ENCODE assay signal across 15 cellular contexts in the genomic region with DNA sequence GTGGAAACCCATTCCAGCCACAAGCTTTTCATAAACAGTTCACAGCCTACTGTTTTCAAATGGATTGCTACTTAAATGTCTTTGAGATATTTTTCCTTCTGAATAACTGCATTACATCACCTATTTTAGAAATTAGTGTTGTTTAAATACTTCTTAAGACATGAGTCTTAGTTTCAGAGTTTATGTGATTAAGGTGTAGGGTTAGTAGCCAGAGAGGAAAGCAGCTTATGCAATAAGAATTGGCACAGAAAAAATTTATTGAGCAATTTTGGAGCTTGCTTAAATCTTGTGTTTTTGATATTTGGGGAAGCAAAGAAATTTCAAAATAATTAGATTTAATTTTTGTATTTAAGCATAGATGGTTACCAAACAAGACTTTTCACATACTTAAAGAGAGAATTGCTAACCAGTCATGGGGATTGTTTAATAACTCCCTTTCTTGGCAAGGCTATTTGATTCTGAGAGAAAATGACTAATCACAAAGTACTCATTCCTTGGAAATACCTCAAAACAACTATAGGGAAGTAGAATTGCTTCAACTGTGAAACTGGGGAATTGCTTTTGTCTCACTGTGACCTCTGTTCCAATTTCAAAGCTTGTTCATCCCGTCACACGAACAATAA.
DNase-seq lines count a peak whose midpoint lies in the region; ATAC-seq and TF ChIP-seq lines count a peak whose summit lies in the region.
"Had no signal": no experiment of that assay in that cellular context is flagged by ENCODE, and none has a peak within 500 bp of the region (broad histone marks: within the 10 kb centered on the region; RNA-seq: fewer than 3 reads in every experiment).

No MANE protein-coding gene starts in this region.

- peaks cover 15% of the 10 kb centered on the region for H3K9me3 Mint-ChIP-seq in T-helper 2 cell treated with Interferon-gamma antibody and Interleukin-4, amounts not matched to agents 5 μg/mL and 100 μg/mL, for 36 hours
- peaks cover 24% of the 10 kb centered on the region for H3K9me3 Mint-ChIP-seq in activated T-cell treated with anti-CD3 and anti-CD28 coated beads, Interleukin-2, amount 50 U/mL, for 24 hours
- H3K9me3 Mint-ChIP-seq: mesothelial cell of epicardium had no signal

- no peaks in the 10 kb centered on the region for H3K4me1 Mint-ChIP-seq in T-helper 2 cell treated with Interferon-gamma antibody and Interleukin-4, amounts not matched to agents 5 μg/mL and 100 μg/mL, for 36 hours (ENCODE audit: low read depth)
- H3K4me1 Mint-ChIP-seq in activated T-cell treated with anti-CD3 and anti-CD28 coated beads, Interleukin-2, amount 50 U/mL, for 24 hours (ENCODE audit: low read depth): no peaks in the 10 kb centered on the region
- H3K4me1 Mint-ChIP-seq: mesothelial cell of epicardium had no signal

- no peaks in the 10 kb centered on the region for H3K36me3 Mint-ChIP-seq in T-helper 2 cell treated with Interferon-gamma antibody and Interleukin-4, amounts not matched to agents 5 μg/mL and 100 μg/mL, for 36 hours (ENCODE audit: low read depth)
- H3K36me3 Mint-ChIP-seq in activated T-cell treated with anti-CD3 and anti-CD28 coated beads, Interleukin-2, amount 50 U/mL, for 24 hours (ENCODE audit: low read depth): no peaks in the 10 kb centered on the region
- H3K36me3 Mint-ChIP-seq: mesothelial cell of epicardium had no signal

- no peaks in the 10 kb centered on the region for H3K27me3 ChIP-seq in foreskin keratinocyte
- H3K27me3 ChIP-seq: stomach had no signal

- no peak overlapping the region for H3K27ac ChIP-seq in foreskin keratinocyte

- DNase-seq in ACHN: peak; percentile 1
- peak; percentile 49 for DNase-seq in NCI-H226
- DNase-seq in astrocyte of the hippocampus (ENCODE audit: low read depth, low spot score): peak; percentile 63
- DNase-seq in foreskin keratinocyte: peak; percentile 44 to 65
- no peak for DNase-seq in T-helper 2 cell treated with Interferon-gamma antibody and Interleukin-4, amounts not matched to agents 5 μg/mL and 100 μg/mL, for 36 hours (ENCODE audit: low spot score)
- DNase-seq in activated T-cell treated with anti-CD3 and anti-CD28 coated beads, Interleukin-2, amount 50 U/mL, for 24 hours: no peak
- DNase-seq: dermis blood vessel endothelial cell, GDM1, NCI-H1105 treated with DMSO at 0.1 percent for 48 hours, NCI-H526, stomach had no signal

- H3K4me1 ChIP-seq in foreskin keratinocyte: peaks cover 3% of the 10 kb centered on the region

- in situ Hi-C loops in ACHN (cut with HindIII; ENCODE audit: low pct_ligation_motif_present, low pct_unique_long_range_greater_than_20kb, low sequenced_read_pairs): no loop called here

- ATAC-seq in foreskin keratinocyte: peak; percentile 79
- no peak for ATAC-seq in HG02973 (IDR thresholded peaks at IDR 0.05; ENCODE audit: unreplicated experiment)
- no peak for ATAC-seq in GM19395 (IDR thresholded peaks at IDR 0.05; ENCODE audit: unreplicated experiment)
- ATAC-seq: HepG2 had no signal

- no peak for TF ChIP-seq CTCF in foreskin keratinocyte (conservative IDR thresholded peaks at IDR 0.05)

- H3K4me3 Mint-ChIP-seq in T-helper 2 cell treated with Interferon-gamma antibody and Interleukin-4, amounts not matched to agents 5 μg/mL and 100 μg/mL, for 36 hours: no peak overlapping the region
- no peak overlapping the region for H3K4me3 Mint-ChIP-seq in activated T-cell treated with anti-CD3 and anti-CD28 coated beads, Interleukin-2, amount 50 U/mL, for 24 hours
- H3K4me3 Mint-ChIP-seq: mesothelial cell of epicardium had no signal

- no peak overlapping the region for H3K27ac Mint-ChIP-seq in T-helper 2 cell treated with Interferon-gamma antibody and Interleukin-4, amounts not matched to agents 5 μg/mL and 100 μg/mL, for 36 hours
- H3K27ac Mint-ChIP-seq in activated T-cell treated with anti-CD3 and anti-CD28 coated beads, Interleukin-2, amount 50 U/mL, for 24 hours: no peak overlapping the region
- H3K27ac Mint-ChIP-seq: mesothelial cell of epicardium had no signal

- no peaks in the 10 kb centered on the region for H3K27me3 Mint-ChIP-seq in T-helper 2 cell treated with Interferon-gamma antibody and Interleukin-4, amounts not matched to agents 5 μg/mL and 100 μg/mL, for 36 hours (ENCODE audit: low read depth)
- H3K27me3 Mint-ChIP-seq in activated T-cell treated with anti-CD3 and anti-CD28 coated beads, Interleukin-2, amount 50 U/mL, for 24 hours: no peaks in the 10 kb centered on the region

Comparison
In these comparisons a context has a peak if more than half of its experiments do, and no peak if none do; other contexts are left out.
1. DNase-seq: peak in ACHN (single experiment), NCI-H226 (single experiment), astrocyte of the hippocampus (single experiment) and foreskin keratinocyte (2 of 2); none in T-helper 2 cell treated with Interferon-gamma antibody and Interleukin-4, amounts not matched to agents 5 μg/mL and 100 μg/mL, for 36 hours (single experiment) and activated T-cell treated with anti-CD3 and anti-CD28 coated beads, Interleukin-2, amount 50 U/mL, for 24 hours (single experiment).